Comparison of ENCODE assay signal across 8 cellular contexts in the genomic region with DNA sequence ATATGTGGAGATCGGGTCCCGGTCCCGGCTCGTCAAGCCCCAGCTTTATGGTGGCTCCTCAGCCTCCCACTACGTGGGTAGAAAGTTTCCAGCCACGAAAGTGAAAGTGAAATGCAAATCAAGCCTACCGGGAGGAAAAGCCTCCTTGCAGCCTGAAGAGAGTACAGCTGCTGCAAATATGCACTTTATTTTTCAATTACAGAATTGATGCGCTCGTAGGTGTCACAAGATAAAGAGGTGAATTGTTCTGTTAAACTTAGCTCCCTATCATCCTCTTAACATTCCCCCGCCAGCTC. TPM values are rescaled to one million over a fixed set of nuclear protein-coding genes. Genes with fewer than 3 reads are reported as not detected.
DNase-seq lines count a peak whose midpoint lies in the region; ATAC-seq and TF ChIP-seq lines count a peak whose summit lies in the region.

No MANE protein-coding gene starts in this region.

- no peaks in the 10 kb centered on the region for H3K27me3 ChIP-seq in kidney epithelial cell (ENCODE audit: control insufficient read depth, insufficient read depth, low read length)

- H3K36me3 ChIP-seq in kidney epithelial cell (ENCODE audit: control insufficient read depth, insufficient read depth, low read length): no peaks in the 10 kb centered on the region

- H3K4me1 Mint-ChIP-seq in activated CD4-positive, alpha-beta T cell treated with anti-CD3 and anti-CD28 coated beads for 36 hours: peaks cover 41% of the 10 kb centered on the region
- peaks cover 40% of the 10 kb centered on the region for H3K4me1 Mint-ChIP-seq in activated naive CD8-positive, alpha-beta T cell treated with anti-CD3 and anti-CD28 coated beads, Interleukin-2, amount 10 ng/mL, durations not matched to agents 7 days and 5 days

- peak overlapping the region; percentile 92 for H3K4me3 Mint-ChIP-seq in activated CD4-positive, alpha-beta T cell treated with anti-CD3 and anti-CD28 coated beads for 36 hours
- peak overlapping the region; percentile 96 for H3K4me3 Mint-ChIP-seq in activated naive CD8-positive, alpha-beta T cell treated with anti-CD3 and anti-CD28 coated beads, Interleukin-2, amount 10 ng/mL, durations not matched to agents 7 days and 5 days

- H3K27ac ChIP-seq in temporal lobe (ENCODE audit: low read depth, low read length): peak overlapping the region; percentile 66

- ATAC-seq in activated CD4-positive, alpha-beta T cell treated with anti-CD3 and anti-CD28 coated beads for 36 hours: no peak
- no peak for ATAC-seq in activated naive CD8-positive, alpha-beta T cell treated with anti-CD3 and anti-CD28 coated beads, Interleukin-2, amount 10 ng/mL, durations not matched to agents 7 days and 5 days (ENCODE audit: low read depth)

- CTCF ChIA-PET in activated CD4-positive, alpha-beta T cell treated with anti-CD3 and anti-CD28 coated beads for 36 hours (lab: Charles Lee): interaction anchor here (0.8 to 2.5 kb wide), 4 partner anchors 20 to 397 kb away, joined by 3 to 10 read pairs (median 4); no protein-coding TSS in a partner anchor

- POLR2A ChIA-PET in activated CD4-positive, alpha-beta T cell treated with anti-CD3 and anti-CD28 coated beads for 36 hours (lab: Charles Lee): interaction anchor here (0.6 to 1.1 kb wide), 2 partner anchors 8 to 73 kb away, joined by 4 read pairs; no protein-coding TSS in a partner anchor
- POLR2A ChIA-PET in activated naive CD8-positive, alpha-beta T cell treated with anti-CD3 and anti-CD28 coated beads, Interleukin-2, amount 10 ng/mL, durations not matched to agents 7 days and 5 days (lab: Charles Lee): interaction anchor here (0.7 to 2.1 kb wide), 12 partner anchors 8 to 435 kb away, joined by 3 to 10 read pairs (median 4); no protein-coding TSS in a partner anchor

- peak overlapping the region; percentile 98 for H3K27ac Mint-ChIP-seq in activated CD4-positive, alpha-beta T cell treated with anti-CD3 and anti-CD28 coated beads for 36 hours
- peak overlapping the region; percentile 97 for H3K27ac Mint-ChIP-seq in activated naive CD8-positive, alpha-beta T cell treated with anti-CD3 and anti-CD28 coated beads, Interleukin-2, amount 10 ng/mL, durations not matched to agents 7 days and 5 days

- peak overlapping the region; percentile 73 for H3K4me3 ChIP-seq in kidney epithelial cell (ENCODE audit: low read depth, low read length)

- no peak for TF ChIP-seq CTCF in kidney epithelial cell (IDR thresholded peaks at IDR 0.05; ENCODE audit: insufficient read depth, low read length, poor library complexity, severe bottlenecking)

- no peaks in the 10 kb centered on the region for H3K9me3 Mint-ChIP-seq in activated CD4-positive, alpha-beta T cell treated with anti-CD3 and anti-CD28 coated beads for 36 hours (ENCODE audit: low read depth)
- no peaks in the 10 kb centered on the region for H3K9me3 Mint-ChIP-seq in activated naive CD8-positive, alpha-beta T cell treated with anti-CD3 and anti-CD28 coated beads, Interleukin-2, amount 10 ng/mL, durations not matched to agents 7 days and 5 days

- intact Hi-C loops in activated CD4-positive, alpha-beta T cell treated with anti-CD3 and anti-CD28 coated beads for 36 hours (cut with DNase I, micrococcal nuclease): loop anchor here in 1 of 2 experiments (10.0 kb wide), 1 partner anchor 635 kb away; the partner anchor contains the start of gene SHLD1

- peaks cover 38% of the 10 kb centered on the region for H3K36me3 Mint-ChIP-seq in activated CD4-positive, alpha-beta T cell treated with anti-CD3 and anti-CD28 coated beads for 36 hours (ENCODE audit: low read depth)
- peaks cover 31% of the 10 kb centered on the region for H3K36me3 Mint-ChIP-seq in activated naive CD8-positive, alpha-beta T cell treated with anti-CD3 and anti-CD28 coated beads, Interleukin-2, amount 10 ng/mL, durations not matched to agents 7 days and 5 days

- DNase-seq in activated CD4-positive, alpha-beta T cell treated with anti-CD3 and anti-CD28 coated beads for 36 hours: no peak
- no peak for DNase-seq in activated CD4-positive, alpha-beta T cell treated with anti-CD3 and anti-CD28 coated beads, Interleukin-2, amount 50 U/mL, for 48 hours
- DNase-seq in activated naive CD8-positive, alpha-beta T cell treated with anti-CD3 and anti-CD28 coated beads, Interleukin-2, amount 10 ng/mL, durations not matched to agents 7 days and 5 days: no peak
- DNase-seq in kidney epithelial cell (ENCODE audit: low read depth) (no peak), NCI-H524 (lab: John Stamatoyannopoulos, UW) (no peak), cerebellar cortex (ENCODE audit: low spot score) (no peak)
- no peak for DNase-seq in stimulated activated CD4-positive, alpha-beta T cell treated with anti-CD3 and anti-CD28 coated beads, Interleukin-1b, Interleukin-23, amount 100 ng/mL, for 48 hours

- H3K27me3 Mint-ChIP-seq in activated CD4-positive, alpha-beta T cell treated with anti-CD3 and anti-CD28 coated beads for 36 hours: no peaks in the 10 kb centered on the region
- no peaks in the 10 kb centered on the region for H3K27me3 Mint-ChIP-seq in activated naive CD8-positive, alpha-beta T cell treated with anti-CD3 and anti-CD28 coated beads, Interleukin-2, amount 10 ng/mL, durations not matched to agents 7 days and 5 days

RNA-seq across cellular contexts. Expression of gene PCNA, which starts 0.4 kb away (rescaled TPM):
- 100 to 1,000 TPM; 494 to 576 TPM for total RNA-seq in activated CD4-positive, alpha-beta T cell treated with anti-CD3 and anti-CD28 coated beads for 36 hours
- 100 to 1,000 TPM; 393 to 421 TPM for total RNA-seq in activated naive CD8-positive, alpha-beta T cell treated with anti-CD3 and anti-CD28 coated beads, Interleukin-2, amount 10 ng/mL, durations not matched to agents 7 days and 5 days
- total RNA-seq in kidney epithelial cell: 89.6 and 92.7 TPM in 2 replicates
- 25.1 TPM for total RNA-seq in temporal lobe

RNA-seq across cellular contexts. Expression of gene CDS2, which starts 6.7 kb away (rescaled TPM):
- total RNA-seq in activated CD4-positive, alpha-beta T cell treated with anti-CD3 and anti-CD28 coated beads for 36 hours: 10 to 100 TPM; 34.3 to 41.3 TPM
- 10 to 100 TPM; 59.1 to 59.2 TPM for total RNA-seq in activated naive CD8-positive, alpha-beta T cell treated with anti-CD3 and anti-CD28 coated beads, Interleukin-2, amount 10 ng/mL, durations not matched to agents 7 days and 5 days
- 36.9 and 38.1 TPM in 2 replicates for total RNA-seq in kidney epithelial cell
- 54.3 TPM for total RNA-seq in temporal lobe

RNA-seq across cellular contexts. Expression of gene TMEM230, which starts 7.3 kb away (rescaled TPM):
- total RNA-seq in activated CD4-positive, alpha-beta T cell treated with anti-CD3 and anti-CD28 coated beads for 36 hours: 10 to 100 TPM; 63.7 to 66.3 TPM
- 10 to 100 TPM; 69.9 to 71.7 TPM for total RNA-seq in activated naive CD8-positive, alpha-beta T cell treated with anti-CD3 and anti-CD28 coated beads, Interleukin-2, amount 10 ng/mL, durations not matched to agents 7 days and 5 days
- total RNA-seq in kidney epithelial cell (98.2 and 111 TPM in 2 replicates), temporal lobe (27.8 TPM)
